In the genomic region with DNA sequence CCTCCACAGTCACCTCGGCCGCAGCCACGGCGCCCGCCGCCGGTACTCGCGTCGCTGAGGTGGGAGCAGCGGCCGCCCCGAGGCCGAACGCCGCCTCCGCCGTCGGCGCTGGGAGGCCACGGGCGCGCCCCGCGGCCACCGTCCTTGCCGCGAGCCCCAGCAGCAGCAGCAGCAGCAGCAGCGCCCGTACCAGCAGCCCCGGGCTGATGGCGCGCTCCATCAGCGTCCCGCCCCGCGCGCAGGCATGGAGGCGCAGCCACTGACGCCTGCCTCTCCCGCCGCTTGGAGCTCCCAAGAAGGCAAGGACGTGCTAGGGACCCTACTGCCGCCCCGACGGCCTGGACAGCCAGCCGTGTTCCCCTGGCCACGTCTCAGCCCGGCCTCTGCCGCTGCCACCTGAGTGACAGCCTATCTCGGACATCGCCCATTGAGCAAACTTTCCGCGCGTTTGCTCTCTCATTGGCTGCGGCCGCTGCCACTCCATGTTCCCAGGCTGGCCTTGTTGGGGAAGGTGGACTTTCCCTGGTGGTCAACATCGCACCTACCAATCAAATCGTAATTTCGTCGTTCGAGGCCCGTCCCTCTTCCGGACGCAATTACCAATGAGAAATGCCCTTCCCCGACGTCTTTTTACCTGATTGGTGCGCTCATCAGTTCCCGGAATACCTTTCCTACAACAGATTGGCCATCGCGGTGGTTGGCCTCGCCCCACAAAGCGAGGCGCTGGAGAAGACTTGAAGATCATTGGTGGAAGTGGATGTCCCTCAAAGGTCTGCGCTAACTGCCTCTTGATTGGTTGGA, we compare ENCODE assay signal across 1 cellular context.
TF ChIP-seq lines count a peak whose summit lies in the region.

EIF2AK3 (minus strand) TSS at position 410 of the 801 bp plus-strand sequence; CDS start at position 220, 190 bp downstream.

TF ChIP-seq in H1, 55 proteins besides CTCF, POLR2A, EP300 and RAD21 (continued from another document):
- TF ChIP-seq CHD2 (IDR thresholded peaks at IDR 0.05; ENCODE audit: low read length): peak; percentile 93
- TF ChIP-seq TAF1 (IDR thresholded peaks at IDR 0.05; ENCODE audit: low read depth, low read length): peak; percentile 74
- TF ChIP-seq KDM5A (IDR thresholded peaks at IDR 0.05; ENCODE audit: low read length): 0 out of 2 replicates have a peak, but pooled peaks have one; percentile 37
- peak; percentile 35; the same call in 1 of the 2 replicates for TF ChIP-seq CEBPB (IDR thresholded peaks at IDR 0.05; ENCODE audit: low read depth, low read length)
- peak; percentile 77 for TF ChIP-seq PHF8 (conservative IDR thresholded peaks at IDR 0.05; ENCODE audit: low read depth, low read length)
- TF ChIP-seq SIN3A (conservative IDR thresholded peaks at IDR 0.05 in 1 of 2, IDR thresholded peaks at IDR 0.05 in 1 of 2; ENCODE audit: low read depth in 1 of 2, low read length in 2 of 2): peak; percentile 55 to 80; a peak in 3 of 4 replicates
